In genomic region chr18:79983253-79983652, GRCh38 we compare ENCODE assay signal across 12 cellular contexts. TPM values are rescaled to one million over a fixed set of nuclear protein-coding genes. Genes with fewer than 3 reads are reported as not detected.
DNase-seq lines count a peak whose midpoint lies in the region; ATAC-seq and TF ChIP-seq lines count a peak whose summit lies in the region.
"Had no signal": no experiment of that assay in that cellular context is flagged by ENCODE, and none has a peak within 500 bp of the region (broad histone marks: within the 10 kb centered on the region; RNA-seq: fewer than 3 reads in every experiment).

No MANE protein-coding gene starts in this region.

- H3K4me1 Mint-ChIP-seq in GM23338 = peaks cover 24% of the 10 kb centered on the region
- H3K4me1 Mint-ChIP-seq in activated T-helper 2 cell treated with anti-CD3 and anti-CD28 coated beads, Interferon-gamma antibody, Interleukin-2, Interleukin-4, amounts not matched to agents 10 μg/mL and 5 μg/mL and 100 μg/mL, durations not matched to agents 14 hours and 24 hours and 36 hours (ENCODE audit: low read depth) = peaks cover 48% of the 10 kb centered on the region

- no peak for TF ChIP-seq CTCF in GM23338 (conservative IDR thresholded peaks at IDR 0.05; ENCODE audit: low read depth in 2 of 2)

- peaks cover 56% of the 10 kb centered on the region for H4K20me1 ChIP-seq in GM23338 (replicated peaks; ENCODE audit: insufficient read depth)

- no peak for DNase-seq in GM23338 (ENCODE audit: low spot score)
- no peak for DNase-seq in activated T-helper 2 cell treated with anti-CD3 and anti-CD28 coated beads, Interferon-gamma antibody, Interleukin-2, Interleukin-4, amounts not matched to agents 10 μg/mL and 5 μg/mL and 100 μg/mL, durations not matched to agents 14 hours and 24 hours and 36 hours (ENCODE audit: low spot score)
- DNase-seq in renal cortical epithelial cell (ENCODE audit: low read depth) = peak; percentile 44
- no peak for DNase-seq in HCEC 1CT
- DNase-seq in NCI-H2107 (lab: John Stamatoyannopoulos, UW) = no peak
- DNase-seq: effector CD8-positive, alpha-beta T cell; NCI-H187; SJCRH30; T1000 had no signal

- H3K36me3 Mint-ChIP-seq in GM23338 (ENCODE audit: low read depth) = peaks cover 41% of the 10 kb centered on the region
- H3K36me3 Mint-ChIP-seq in activated T-helper 2 cell treated with anti-CD3 and anti-CD28 coated beads, Interferon-gamma antibody, Interleukin-2, Interleukin-4, amounts not matched to agents 10 μg/mL and 5 μg/mL and 100 μg/mL, durations not matched to agents 14 hours and 24 hours and 36 hours (ENCODE audit: low read depth) = peaks cover 64% of the 10 kb centered on the region

- no peaks in the 10 kb centered on the region; the same call in 1 of the 2 replicates for H3K4me1 ChIP-seq in GM23338 (ENCODE audit: insufficient read depth)
- H3K4me1 ChIP-seq: SJCRH30 had no signal

- no peak overlapping the region for H3K4me2 ChIP-seq in GM23338

- H3K9me2 ChIP-seq in GM23338 (ENCODE audit: insufficient read depth) = no peaks in the 10 kb centered on the region

- H3K27ac Mint-ChIP-seq in GM23338 = peak overlapping the region; percentile 74; the same call in 1 of the 2 replicates
- H3K27ac Mint-ChIP-seq in activated T-helper 2 cell treated with anti-CD3 and anti-CD28 coated beads, Interferon-gamma antibody, Interleukin-2, Interleukin-4, amounts not matched to agents 10 μg/mL and 5 μg/mL and 100 μg/mL, durations not matched to agents 14 hours and 24 hours and 36 hours = peak overlapping the region; percentile 33
- H3K27ac Mint-ChIP-seq: progenitor cell of endocrine pancreas had no signal

- H3K27ac ChIP-seq in GM23338 (ENCODE audit: low read depth) = no peak overlapping the region
- H3K27ac ChIP-seq: SJCRH30 had no signal

- no peak overlapping the region for H2AFZ ChIP-seq in GM23338

- no peaks in the 10 kb centered on the region for H3F3A ChIP-seq in GM23338 (replicated peaks; ENCODE audit: low read depth)

- intact Hi-C loops in activated T-helper 2 cell treated with anti-CD3 and anti-CD28 coated beads, Interferon-gamma antibody, Interleukin-2, Interleukin-4, amounts not matched to agents 10 μg/mL and 5 μg/mL and 100 μg/mL, durations not matched to agents 14 hours and 24 hours and 36 hours (cut with micrococcal nuclease) = loop anchor here (10.0 kb wide), 1 partner anchor 188 kb away; the partner anchor contains the start of gene KCNG2

- no peaks in the 10 kb centered on the region for H3K9me3 Mint-ChIP-seq in GM23338
- no peaks in the 10 kb centered on the region for H3K9me3 Mint-ChIP-seq in activated T-helper 2 cell treated with anti-CD3 and anti-CD28 coated beads, Interferon-gamma antibody, Interleukin-2, Interleukin-4, amounts not matched to agents 10 μg/mL and 5 μg/mL and 100 μg/mL, durations not matched to agents 14 hours and 24 hours and 36 hours

- no peak for ATAC-seq in GM23338
- ATAC-seq in esophagus mucosa = peak; percentile 65
- ATAC-seq in GM18909 (IDR thresholded peaks at IDR 0.05; ENCODE audit: poor library complexity, unreplicated experiment) = no peak

- H3K27me3 ChIP-seq in GM23338 (ENCODE audit: insufficient read depth) = no peaks in the 10 kb centered on the region
- H3K27me3 ChIP-seq: SJCRH30 had no signal

- H3K79me2 ChIP-seq in GM23338 (replicated peaks; ENCODE audit: insufficient read depth) = peaks cover 99% of the 10 kb centered on the region

- H3K36me3 ChIP-seq in GM23338 (ENCODE audit: insufficient read depth) = peaks cover 8% of the 10 kb centered on the region
- H3K36me3 ChIP-seq: SJCRH30 had no signal

- H3K4me3 ChIP-seq in GM23338 = no peak overlapping the region
- H3K4me3 ChIP-seq: SJCRH30 had no signal

- no peak overlapping the region for H3K4me3 Mint-ChIP-seq in GM23338
- H3K4me3 Mint-ChIP-seq in activated T-helper 2 cell treated with anti-CD3 and anti-CD28 coated beads, Interferon-gamma antibody, Interleukin-2, Interleukin-4, amounts not matched to agents 10 μg/mL and 5 μg/mL and 100 μg/mL, durations not matched to agents 14 hours and 24 hours and 36 hours (ENCODE audit: low read depth) = no peak overlapping the region

- peaks cover 3% of the 10 kb centered on the region for H3K27me3 Mint-ChIP-seq in GM23338 (ENCODE audit: insufficient read depth, low read depth, poor library complexity)
- no peaks in the 10 kb centered on the region for H3K27me3 Mint-ChIP-seq in activated T-helper 2 cell treated with anti-CD3 and anti-CD28 coated beads, Interferon-gamma antibody, Interleukin-2, Interleukin-4, amounts not matched to agents 10 μg/mL and 5 μg/mL and 100 μg/mL, durations not matched to agents 14 hours and 24 hours and 36 hours (ENCODE audit: low read depth)
- H3K27me3 Mint-ChIP-seq: progenitor cell of endocrine pancreas had no signal

TF ChIP-seq in GM23338, 12 proteins besides CTCF, POLR2A, EP300 and RAD21:
- no peak for TF ChIP-seq EZH2 (IDR thresholded peaks at IDR 0.05; ENCODE audit: low read depth, unreplicated experiment)

RNA-seq across cellular contexts. Expression of gene TXNL4A, which starts 5.1 kb away (rescaled TPM):
- total RNA-seq in GM23338 (2014; rRNA removed; shearing (Covaris generic)) = 45.9 and 51.0 TPM in 2 replicates
- polyA plus RNA-seq in GM23338 (2016; fragmentation: Nextera tagmentation; extraction: Ambion mirVana) = 271 and 277 TPM in 2 replicates
- total RNA-seq in activated T-helper 2 cell treated with anti-CD3 and anti-CD28 coated beads, Interferon-gamma antibody, Interleukin-2, Interleukin-4, amounts not matched to agents 10 μg/mL and 5 μg/mL and 100 μg/mL, durations not matched to agents 14 hours and 24 hours and 36 hours = 181 and 194 TPM in 2 replicates
- total RNA-seq in esophagus mucosa (77.1 TPM), renal cortical epithelial cell (40.1 and 72.4 TPM in 2 replicates)

RNA-seq across cellular contexts. Expression of gene HSBP1L1, which starts 18.8 kb away (rescaled TPM):
- 1.8 TPM in 1 of 2 replicates, not detected in the other for total RNA-seq in GM23338 (2014; rRNA removed; shearing (Covaris generic))
- polyA plus RNA-seq in GM23338 (2016; fragmentation: Nextera tagmentation; extraction: Ambion mirVana) = 2.3 and 3.7 TPM in 2 replicates
- total RNA-seq in activated T-helper 2 cell treated with anti-CD3 and anti-CD28 coated beads, Interferon-gamma antibody, Interleukin-2, Interleukin-4, amounts not matched to agents 10 μg/mL and 5 μg/mL and 100 μg/mL, durations not matched to agents 14 hours and 24 hours and 36 hours = 12.0 and 15.5 TPM in 2 replicates
- total RNA-seq in esophagus mucosa = 15.5 TPM
- 13.1 and 20.1 TPM in 2 replicates for total RNA-seq in renal cortical epithelial cell
- total RNA-seq: SJCRH30 had no signal

RNA-seq across cellular contexts. Expression of gene SLC66A2, which starts 31.8 kb away (rescaled TPM):
- total RNA-seq in GM23338 (2014; rRNA removed; shearing (Covaris generic)) = 10.9 and 18.1 TPM in 2 replicates
- 4.0 and 5.4 TPM in 2 replicates for polyA plus RNA-seq in GM23338 (2016; fragmentation: Nextera tagmentation; extraction: Ambion mirVana)
- 48.1 and 49.5 TPM in 2 replicates for total RNA-seq in activated T-helper 2 cell treated with anti-CD3 and anti-CD28 coated beads, Interferon-gamma antibody, Interleukin-2, Interleukin-4, amounts not matched to agents 10 μg/mL and 5 μg/mL and 100 μg/mL, durations not matched to agents 14 hours and 24 hours and 36 hours
- total RNA-seq in esophagus mucosa (29.1 TPM), renal cortical epithelial cell (44.7 and 53.7 TPM in 2 replicates)

RNA-seq across cellular contexts. Expression of gene RBFA, which starts 51.0 kb away (rescaled TPM):
- total RNA-seq in GM23338 (2014; rRNA removed; shearing (Covaris generic)) = 43.3 and 46.5 TPM in 2 replicates
- 33.8 and 36.3 TPM in 2 replicates for polyA plus RNA-seq in GM23338 (2016; fragmentation: Nextera tagmentation; extraction: Ambion mirVana)
- total RNA-seq in activated T-helper 2 cell treated with anti-CD3 and anti-CD28 coated beads, Interferon-gamma antibody, Interleukin-2, Interleukin-4, amounts not matched to agents 10 μg/mL and 5 μg/mL and 100 μg/mL, durations not matched to agents 14 hours and 24 hours and 36 hours = 48.4 and 49.4 TPM in 2 replicates
- total RNA-seq in esophagus mucosa (19.4 TPM), renal cortical epithelial cell (26.0 and 47.1 TPM in 2 replicates)
